ENCODE assay signal across 35 cellular contexts in the genomic region with DNA sequence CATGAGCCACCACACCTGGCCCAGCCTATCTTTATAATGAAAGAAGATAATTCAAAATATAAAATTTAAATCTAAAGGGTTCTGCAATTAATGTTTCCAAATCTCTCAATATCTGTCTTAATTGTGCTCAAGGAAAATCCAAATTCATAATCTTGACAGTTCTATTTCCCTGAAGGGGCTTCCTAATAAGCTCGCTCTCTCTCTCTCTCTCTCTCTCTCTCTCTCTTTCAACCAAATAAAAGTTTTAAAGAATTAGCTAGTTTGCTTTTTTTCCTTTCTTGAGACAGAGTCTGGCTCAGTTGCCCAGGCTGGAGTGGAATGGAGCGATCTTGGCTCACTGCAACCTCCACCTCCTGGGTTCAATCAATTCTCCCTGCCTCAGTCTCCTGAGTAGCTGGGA. TPM values are rescaled to one million over a fixed set of nuclear protein-coding genes. Genes with fewer than 3 reads are reported as not detected.
A peak's percentile ranks its signal among the peaks of the same experiment; 100 is the strongest.
DNase-seq lines count a peak whose midpoint lies in the region; ATAC-seq and TF ChIP-seq lines count a peak whose summit lies in the region.
"Had no signal": no experiment of that assay in that cellular context is flagged by ENCODE, and none has a peak within 500 bp of the region (broad histone marks: within the 10 kb centered on the region; RNA-seq: fewer than 3 reads in every experiment).

No MANE protein-coding gene starts in this region.

- peaks cover 0 to 57% of the 10 kb centered on the region in 2 experiments; a peak in 2 of 3 replicates for H3K36me3 ChIP-seq in HEK293 (ENCODE audit: control insufficient read depth in 2 of 2, insufficient read depth in 1 of 2, low read length in 2 of 2)
- peaks cover 40% of the 10 kb centered on the region for H3K36me3 ChIP-seq in SJCRH30

- no peaks in the 10 kb centered on the region for H3K27me3 ChIP-seq in SJCRH30
- H3K27me3 ChIP-seq: BE2C; BLaER1; BLaER1 treated with 17β-estradiol and CSF1 and Interleukin-3, amounts not matched to agents 10 nM and 100 nM had no signal

- H3K9me3 Mint-ChIP-seq in central memory CD8-positive, alpha-beta T cell, result no peaks in the 10 kb centered on the region
- no peaks in the 10 kb centered on the region for H3K9me3 Mint-ChIP-seq in effector memory CD8-positive, alpha-beta T cell
- H3K9me3 Mint-ChIP-seq: CD4-positive, alpha-beta memory T cell; CD4-positive, alpha-beta T cell; CD4-positive, CD25-positive, alpha-beta regulatory T cell; CD8-positive, alpha-beta memory T cell; CD8-positive, alpha-beta T cell had no signal

- H3K4me3 ChIP-seq in HEK293 (ENCODE audit: low read depth, low read length), result no peak overlapping the region
- no peak overlapping the region for H3K4me3 ChIP-seq in SJCRH30
- H3K4me3 ChIP-seq: A549; BLaER1; BLaER1 treated with 17β-estradiol and CSF1 and Interleukin-3, amounts not matched to agents 10 nM and 100 nM had no signal

- H3K27ac Mint-ChIP-seq in T-helper 17 cell, result peak overlapping the region; percentile 54
- H3K27ac Mint-ChIP-seq in central memory CD8-positive, alpha-beta T cell (ENCODE audit: low read depth), result peak overlapping the region; percentile 94
- peak overlapping the region; percentile 32 to 56 for H3K27ac Mint-ChIP-seq in effector memory CD8-positive, alpha-beta T cell
- H3K27ac Mint-ChIP-seq: B cell; CD4-positive, alpha-beta T cell; CD4-positive, CD25-positive, alpha-beta regulatory T cell; CD8-positive, alpha-beta T cell had no signal

- H3K27ac ChIP-seq in HEK293 (ENCODE audit: extremely low read depth, low read depth, low read length) (no peak overlapping the region), SJCRH30 (no peak overlapping the region)
- H3K27ac ChIP-seq: 22Rv1; A549; BLaER1; BLaER1 treated with 17β-estradiol and CSF1 and Interleukin-3, amounts not matched to agents 10 nM and 100 nM; C4-2B had no signal

- H3K27me3 Mint-ChIP-seq in T-helper 17 cell, result no peaks in the 10 kb centered on the region
- no peaks in the 10 kb centered on the region for H3K27me3 Mint-ChIP-seq in central memory CD8-positive, alpha-beta T cell
- no peaks in the 10 kb centered on the region for H3K27me3 Mint-ChIP-seq in effector memory CD8-positive, alpha-beta T cell
- H3K27me3 Mint-ChIP-seq: B cell; CD4-positive, alpha-beta memory T cell; CD4-positive, alpha-beta T cell; CD4-positive, CD25-positive, alpha-beta regulatory T cell; CD8-positive, alpha-beta memory T cell had no signal

- H3K4me1 ChIP-seq in HEK293 (ENCODE audit: control insufficient read depth, insufficient read depth, low read length), result no peaks in the 10 kb centered on the region
- no peaks in the 10 kb centered on the region for H3K4me1 ChIP-seq in SJCRH30
- H3K4me1 ChIP-seq: BE2C; BLaER1; BLaER1 treated with 17β-estradiol and CSF1 and Interleukin-3, amounts not matched to agents 10 nM and 100 nM; Caco-2 had no signal

- ATAC-seq in T-helper 17 cell, result no peak
- no peak for ATAC-seq in central memory CD8-positive, alpha-beta T cell (replicated peaks; ENCODE audit: extremely low read depth, poor library complexity, severe bottlenecking)
- no peak for ATAC-seq in effector memory CD8-positive, alpha-beta T cell (replicated peaks)
- ATAC-seq in GM19324 (IDR thresholded peaks at IDR 0.05; ENCODE audit: low FRiP score, unreplicated experiment), result no peak
- ATAC-seq: A549; CD8-positive, alpha-beta T cell had no signal

- H3K36me3 Mint-ChIP-seq in T-helper 17 cell (ENCODE audit: low read depth), result no peaks in the 10 kb centered on the region
- peaks cover 45% of the 10 kb centered on the region for H3K36me3 Mint-ChIP-seq in central memory CD8-positive, alpha-beta T cell (ENCODE audit: insufficient read depth)
- H3K36me3 Mint-ChIP-seq in effector memory CD8-positive, alpha-beta T cell (ENCODE audit: insufficient read depth), result peaks cover 64% of the 10 kb centered on the region

- no peaks in the 10 kb centered on the region for H3K9me3 ChIP-seq in HEK293 (ENCODE audit: control insufficient read depth, insufficient read depth, low read depth, low read length)
- H3K9me3 ChIP-seq in T-helper 17 cell (ENCODE audit: control insufficient read depth, low read length, poor library complexity, severe bottlenecking), result no peaks in the 10 kb centered on the region
- H3K9me3 ChIP-seq in SJCRH30 (replicated peaks), result no peaks in the 10 kb centered on the region
- H3K9me3 ChIP-seq: A549; BE2C; BLaER1; BLaER1 treated with 17β-estradiol and CSF1 and Interleukin-3, amounts not matched to agents 10 nM and 100 nM; Caco-2 had no signal

- H3K4me1 Mint-ChIP-seq in T-helper 17 cell, result peaks cover 4% of the 10 kb centered on the region
- H3K4me1 Mint-ChIP-seq in central memory CD8-positive, alpha-beta T cell, result peaks cover 5% of the 10 kb centered on the region
- H3K4me1 Mint-ChIP-seq in effector memory CD8-positive, alpha-beta T cell (ENCODE audit: low read depth in 2 of 2), result peaks cover 2 to 9% of the 10 kb centered on the region in 2 donors
- H3K4me1 Mint-ChIP-seq: B cell had no signal

- CTCF ChIA-PET in HEK293 (lab: Yijun Ruan, JAX), result interaction anchor here (0.9 kb wide), 1 partner anchor 12 kb away, joined by 3 read pairs; no protein-coding TSS in a partner anchor

- TF ChIP-seq CTCF in HEK293 (tag by site-specific recombination; IDR thresholded peaks at IDR 0.05), result no peak

- DNase-seq in T-helper 17 cell (no peak), NCI-H146 (lab: John Stamatoyannopoulos, UW) (no peak), SK-N-DZ (ENCODE audit: low spot score) (no peak), SJCRH30 (no peak)
- DNase-seq in central memory CD8-positive, alpha-beta T cell (ENCODE audit: low spot score in 2 of 2), result no peak
- no peak for DNase-seq in effector memory CD8-positive, alpha-beta T cell
- DNase-seq: 8988T; ACHN; AML-193; BE2C; C1 segment of cervical spinal cord; Caco-2; Calu3; CD4-positive, alpha-beta memory T cell; CD4-positive, alpha-beta T cell; CD4-positive, CD25-positive, alpha-beta regulatory T cell; CD8-positive, alpha-beta memory T cell; CD8-positive, alpha-beta T cell; COR-L47; DMS 273 treated with DMSO at 0.1 percent for 48 hours; DMS153; DMS53; DMS79; DMS79 treated with DMSO at 0.1 percent for 48 hours; DND-41; EL had no signal

- no peak overlapping the region for H3K4me3 Mint-ChIP-seq in T-helper 17 cell
- no peak overlapping the region for H3K4me3 Mint-ChIP-seq in central memory CD8-positive, alpha-beta T cell
- no peak overlapping the region for H3K4me3 Mint-ChIP-seq in effector memory CD8-positive, alpha-beta T cell
- H3K4me3 Mint-ChIP-seq: B cell; CD14-positive monocyte; CD4-positive, alpha-beta memory T cell; CD4-positive, alpha-beta T cell; CD4-positive, CD25-positive, alpha-beta regulatory T cell; CD8-positive, alpha-beta memory T cell; CD8-positive, alpha-beta T cell had no signal

- POLR2A ChIA-PET in HEK293 (lab: Yijun Ruan, JAX), result no interaction called here

TF ChIP-seq in HEK293, 187 proteins besides CTCF, POLR2A, EP300 and RAD21:
- TF ChIP-seq ZNF596 (tag by site-specific recombination; IDR thresholded peaks at IDR 0.05), result peak; percentile 94
- no peak for TF ChIP-seq TSHZ1 (tag by site-specific recombination; IDR thresholded peaks at IDR 0.05; ENCODE audit: borderline replicate concordance)

RNA-seq across cellular contexts. Expression of gene SCAI, which starts 13.2 kb away (rescaled TPM):
- 10 to 100 TPM in 1 of 2 donors, 1 to 10 TPM in 1; 7.2 to 10.5 TPM for total RNA-seq in T-helper 17 cell
- 6.8 and 8.8 TPM in 2 replicates for polyA plus RNA-seq in SK-N-DZ (2014; cell fraction: cytosol; rRNA removed)
- 10.3 and 10.8 TPM in 2 replicates for polyA plus RNA-seq in SK-N-DZ (2014; cell fraction: nucleus; rRNA removed)
- 13.5 and 14.2 TPM in 2 replicates for total RNA-seq in SJCRH30 (2014; rRNA removed; shearing (Covaris generic))

RNA-seq across cellular contexts. Expression of gene PPP6C, which starts 33.1 kb away (rescaled TPM):
- total RNA-seq in T-helper 17 cell, result 10 to 100 TPM; 34.3 to 34.6 TPM
- 44.1 and 52.9 TPM in 2 replicates for polyA plus RNA-seq in SK-N-DZ (2014; cell fraction: cytosol; rRNA removed)
- 22.3 and 25.4 TPM in 2 replicates for polyA plus RNA-seq in SK-N-DZ (2014; cell fraction: nucleus; rRNA removed)
- total RNA-seq in SJCRH30 (2014; rRNA removed; shearing (Covaris generic)), result 55.0 and 56.8 TPM in 2 replicates

RNA-seq across cellular contexts. Expression of gene RABEPK, which starts 43.8 kb away (rescaled TPM):
- 10 to 100 TPM in 1 of 2 donors, 1 to 10 TPM in 1; 9.8 to 13.0 TPM for total RNA-seq in T-helper 17 cell
- polyA plus RNA-seq in SK-N-DZ (2014; cell fraction: cytosol; rRNA removed), result 47.1 and 47.5 TPM in 2 replicates
- 26.4 and 33.9 TPM in 2 replicates for polyA plus RNA-seq in SK-N-DZ (2014; cell fraction: nucleus; rRNA removed)
- 27.0 and 29.9 TPM in 2 replicates for total RNA-seq in SJCRH30 (2014; rRNA removed; shearing (Covaris generic))

Comparison
In these comparisons a context has a peak if more than half of its experiments do, and no peak if none do; other contexts are left out.
1. H3K27ac Mint-ChIP-seq: peak in every context shown above with its lines; median percentile 94 in central memory CD8-positive, alpha-beta T cell; 54 in T-helper 17 cell; 44 in effector memory CD8-positive, alpha-beta T cell.